In the genomic region with DNA sequence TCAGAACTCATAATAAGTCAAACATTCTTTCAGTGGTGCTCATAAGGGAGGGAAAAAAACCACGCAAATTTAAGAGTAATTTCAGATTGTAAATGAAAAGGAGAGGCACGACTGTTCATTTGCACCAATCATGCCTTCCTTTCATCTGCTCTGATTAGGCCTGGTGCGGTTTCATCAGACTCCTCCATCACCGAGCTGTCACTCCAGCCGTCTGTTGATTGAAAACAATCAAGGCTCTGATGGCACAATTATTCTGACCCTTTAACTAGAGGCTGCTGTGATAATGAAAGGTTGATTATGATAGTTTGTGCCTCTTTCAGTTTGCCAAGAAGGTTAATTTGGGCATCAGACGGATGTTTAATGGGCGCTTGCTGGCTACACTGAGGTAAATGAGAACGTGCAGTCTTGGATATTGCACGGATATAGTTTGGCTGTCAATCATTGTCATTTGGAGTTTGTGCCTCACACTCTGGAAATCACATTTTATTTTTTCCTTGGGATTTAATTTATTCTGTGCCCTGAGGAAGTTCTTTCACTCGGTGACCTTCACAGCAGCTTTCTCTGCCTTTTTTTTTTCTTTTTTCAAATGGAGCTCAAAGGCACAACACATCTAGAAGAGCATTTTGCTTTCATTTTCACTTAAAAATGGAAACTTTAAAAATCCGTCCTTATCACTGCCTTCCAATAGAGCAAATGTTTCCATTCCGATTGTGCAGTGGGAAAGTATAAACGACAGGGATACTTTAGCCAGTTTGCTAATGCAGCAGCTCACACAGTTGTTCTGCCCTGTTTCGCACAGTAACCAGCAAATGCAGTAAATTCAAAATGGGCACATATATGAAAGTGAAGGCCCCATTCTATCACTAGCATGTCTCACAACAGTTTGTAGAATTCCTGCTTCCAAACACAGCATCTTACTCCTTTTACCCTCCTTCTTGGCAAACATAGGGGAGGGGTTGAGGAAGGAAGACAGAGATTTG, we compare ENCODE assay signal across 15 cellular contexts.
DNase-seq lines count a peak whose midpoint lies in the region; ATAC-seq and TF ChIP-seq lines count a peak whose summit lies in the region.
"Had no signal": no experiment of that assay in that cellular context is flagged by ENCODE, and none has a peak within 500 bp of the region (broad histone marks: within the 10 kb centered on the region; RNA-seq: fewer than 3 reads in every experiment).

No MANE protein-coding gene starts in this region.

- no peaks in the 10 kb centered on the region for H3K27me3 Mint-ChIP-seq in activated naive CD8-positive, alpha-beta T cell treated with anti-CD3 and anti-CD28 coated beads, Interleukin-2, amount 10 ng/mL, durations not matched to agents 7 days and 5 days
- no peaks in the 10 kb centered on the region for H3K27me3 Mint-ChIP-seq in activated naive CD8-positive, alpha-beta T cell treated with anti-CD3 and anti-CD28 coated beads, Interleukin-2, amount 50 U/mL, for 24 hours
- H3K27me3 Mint-ChIP-seq in T-helper 17 cell, result no peaks in the 10 kb centered on the region

- H3K9me3 ChIP-seq in T-helper 17 cell (ENCODE audit: control insufficient read depth, low read length, poor library complexity, severe bottlenecking) (no peaks in the 10 kb centered on the region), thoracic aorta (no peaks in the 10 kb centered on the region)
- H3K9me3 ChIP-seq: adrenal gland, Peyer's patch, vagina had no signal

- H3K4me3 ChIP-seq in thoracic aorta, result peak overlapping the region; percentile 16
- H3K4me3 ChIP-seq: Peyer's patch had no signal

- peaks cover 1% of the 10 kb centered on the region for H3K9me3 Mint-ChIP-seq in activated naive CD8-positive, alpha-beta T cell treated with anti-CD3 and anti-CD28 coated beads, Interleukin-2, amount 10 ng/mL, durations not matched to agents 7 days and 5 days
- H3K9me3 Mint-ChIP-seq in activated naive CD8-positive, alpha-beta T cell treated with anti-CD3 and anti-CD28 coated beads, Interleukin-2, amount 50 U/mL, for 24 hours, result no peaks in the 10 kb centered on the region

- no peak for ATAC-seq in activated naive CD8-positive, alpha-beta T cell treated with anti-CD3 and anti-CD28 coated beads, Interleukin-2, amount 10 ng/mL, durations not matched to agents 7 days and 5 days (ENCODE audit: low read depth)
- ATAC-seq in activated naive CD8-positive, alpha-beta T cell treated with anti-CD3 and anti-CD28 coated beads, Interleukin-2, amount 50 U/mL, for 24 hours, result no peak
- ATAC-seq in T-helper 17 cell, result no peak
- no peak for ATAC-seq in thoracic aorta (ENCODE audit: insufficient number of reproducible peaks, low FRiP score, low read depth)
- ATAC-seq in GM21526 (IDR thresholded peaks at IDR 0.05; ENCODE audit: low FRiP score, unreplicated experiment), result no peak
- ATAC-seq in activated CD4-positive, CD25-positive, alpha-beta regulatory T cell treated with anti-CD3 and anti-CD28 coated beads, Interleukin-2, amount 50 U/mL, for 24 hours, result no peak
- no peak for ATAC-seq in GM21447 (IDR thresholded peaks at IDR 0.05; ENCODE audit: unreplicated experiment)

- DNase-seq in activated naive CD8-positive, alpha-beta T cell treated with anti-CD3 and anti-CD28 coated beads, Interleukin-2, amount 10 ng/mL, durations not matched to agents 7 days and 5 days, result no peak
- no peak for DNase-seq in activated naive CD8-positive, alpha-beta T cell treated with anti-CD3 and anti-CD28 coated beads, Interleukin-2, amount 50 U/mL, for 24 hours
- DNase-seq in T-helper 17 cell, result no peak
- peak; percentile 63 for DNase-seq in globus pallidus (ENCODE audit: low spot score)
- no peak for DNase-seq in thoracic aorta (ENCODE audit: low spot score)
- DNase-seq: activated CD8-positive, alpha-beta memory T cell treated with anti-CD3 and anti-CD28 coated beads, Interleukin-2, amount 50 U/mL, for 4 hours; adrenal gland; DMS53; effector CD4-positive, alpha-beta T cell; Peyer's patch; stimulated activated CD4-positive, alpha-beta T cell treated with anti-CD3 and anti-CD28 coated beads, Interleukin-15, amount 100 ng/mL, for 24 hours had no signal

- POLR2A ChIA-PET in activated naive CD8-positive, alpha-beta T cell treated with anti-CD3 and anti-CD28 coated beads, Interleukin-2, amount 10 ng/mL, durations not matched to agents 7 days and 5 days (lab: Charles Lee), result no interaction called here

- H3K27ac ChIP-seq in thoracic aorta, result no peak overlapping the region
- H3K27ac ChIP-seq: Peyer's patch, vagina had no signal

- no peaks in the 10 kb centered on the region for H3K4me1 ChIP-seq in thoracic aorta (ENCODE audit: control insufficient read depth in 1 of 2, low read depth in 2 of 2)
- H3K4me1 ChIP-seq: adrenal gland, Peyer's patch, vagina had no signal

- H3K27ac Mint-ChIP-seq in activated naive CD8-positive, alpha-beta T cell treated with anti-CD3 and anti-CD28 coated beads, Interleukin-2, amount 10 ng/mL, durations not matched to agents 7 days and 5 days, result peak overlapping the region; percentile 3
- H3K27ac Mint-ChIP-seq in activated naive CD8-positive, alpha-beta T cell treated with anti-CD3 and anti-CD28 coated beads, Interleukin-2, amount 50 U/mL, for 24 hours, result no peak overlapping the region
- no peak overlapping the region for H3K27ac Mint-ChIP-seq in T-helper 17 cell

- H3K27me3 ChIP-seq in thoracic aorta (replicated peaks; ENCODE audit: insufficient read depth), result no peaks in the 10 kb centered on the region
- H3K27me3 ChIP-seq: adrenal gland, Peyer's patch, vagina had no signal

- H3K36me3 Mint-ChIP-seq in activated naive CD8-positive, alpha-beta T cell treated with anti-CD3 and anti-CD28 coated beads, Interleukin-2, amount 10 ng/mL, durations not matched to agents 7 days and 5 days, result no peaks in the 10 kb centered on the region
- no peaks in the 10 kb centered on the region for H3K36me3 Mint-ChIP-seq in activated naive CD8-positive, alpha-beta T cell treated with anti-CD3 and anti-CD28 coated beads, Interleukin-2, amount 50 U/mL, for 24 hours (ENCODE audit: low read depth)
- peaks cover 2% of the 10 kb centered on the region for H3K36me3 Mint-ChIP-seq in T-helper 17 cell (ENCODE audit: low read depth)

- no peak for TF ChIP-seq CTCF in thoracic aorta (IDR thresholded peaks at IDR 0.05)

- no peaks in the 10 kb centered on the region for H3K36me3 ChIP-seq in thoracic aorta
- H3K36me3 ChIP-seq: adrenal gland, Peyer's patch, vagina had no signal

- peak overlapping the region; percentile 31 for H3K4me3 Mint-ChIP-seq in activated naive CD8-positive, alpha-beta T cell treated with anti-CD3 and anti-CD28 coated beads, Interleukin-2, amount 10 ng/mL, durations not matched to agents 7 days and 5 days
- H3K4me3 Mint-ChIP-seq in activated naive CD8-positive, alpha-beta T cell treated with anti-CD3 and anti-CD28 coated beads, Interleukin-2, amount 50 U/mL, for 24 hours, result no peak overlapping the region
- H3K4me3 Mint-ChIP-seq in T-helper 17 cell, result peak overlapping the region; percentile 21

- peaks cover 3% of the 10 kb centered on the region for H3K4me1 Mint-ChIP-seq in activated naive CD8-positive, alpha-beta T cell treated with anti-CD3 and anti-CD28 coated beads, Interleukin-2, amount 10 ng/mL, durations not matched to agents 7 days and 5 days
- peaks cover 7% of the 10 kb centered on the region for H3K4me1 Mint-ChIP-seq in activated naive CD8-positive, alpha-beta T cell treated with anti-CD3 and anti-CD28 coated beads, Interleukin-2, amount 50 U/mL, for 24 hours
- no peaks in the 10 kb centered on the region for H3K4me1 Mint-ChIP-seq in T-helper 17 cell
